Comparison of ENCODE assay signal across 8 cellular contexts in genomic region chr7:152435384-152436278, GRCh38. TPM values are rescaled to one million over a fixed set of nuclear protein-coding genes. Genes with fewer than 3 reads are reported as not detected.
DNase-seq lines count a peak whose midpoint lies in the region; ATAC-seq and TF ChIP-seq lines count a peak whose summit lies in the region.

Gene KMT2C (minus strand): TSS chr7:152436003. CDS start chr7:152435786, 217 bp downstream.

- POLR2A ChIA-PET in IMR-90 (lab: Charles Lee; ENCODE audit: unreplicated experiment) = no interaction called here

- H2AK9ac ChIP-seq in IMR-90 (replicated peaks; ENCODE audit: low read depth, low read length, poor library complexity) = peak within 1 kb of the TSS; percentile 42

- peak within 1 kb of the TSS; percentile 42 for H3K56ac ChIP-seq in IMR-90 (ENCODE audit: extremely low read depth, insufficient read depth, low read length)

- intact Hi-C loops in IMR-90 (cut with micrococcal nuclease) = loop anchor here (1.0 to 10.0 kb wide), 4 partner anchors 29 to 271 kb away; partner anchors contain the start of gene XRCC2
- intact Hi-C loops in mammary epithelial cell (cut with micrococcal nuclease) = loop anchor here (1.0 to 10.0 kb wide), 3 partner anchors 28 to 269 kb away; partner anchors contain the start of gene XRCC2
- intact Hi-C loops in spleen (cut with DNase I; ENCODE audit: low total_unique reads) = no loop called here

- ATAC-seq in IMR-90 (ENCODE audit: low read depth) = peak; percentile 42

- H3K9me3 ChIP-seq in IMR-90 (ENCODE audit: control insufficient read depth, insufficient read depth, low read length) (no peaks in the 10 kb centered on the region), mammary epithelial cell (replicated peaks; ENCODE audit: insufficient read depth, low read length) (no peaks in the 10 kb centered on the region), spleen (no peaks in the 10 kb centered on the region)

- 0 out of 2 replicates have a peak within 1 kb of the TSS, but pooled peaks have one; percentile 11 for H3K14ac ChIP-seq in IMR-90 (replicated peaks; ENCODE audit: low read depth, low read length)

- H3K79me1 ChIP-seq in IMR-90 (ENCODE audit: low read depth in 1 of 2, low read length in 2 of 2) = no peaks in the 10 kb centered on the region; a peak in 1 of 4 replicates

- H3K18ac ChIP-seq in IMR-90 (ENCODE audit: low read depth, low read length) = no peak within 1 kb of the TSS

- TF ChIP-seq CTCF in AG09309 (IDR thresholded peaks at IDR 0.05; ENCODE audit: control insufficient read depth, insufficient read depth, low read depth, low read length, missing control alignments) = no peak
- no peak for TF ChIP-seq CTCF in IMR-90 (conservative IDR thresholded peaks at IDR 0.05; ENCODE audit: low read depth, low read length)
- TF ChIP-seq CTCF in VCaP (conservative IDR thresholded peaks at IDR 0.05) = no peak
- no peak for TF ChIP-seq CTCF in mammary epithelial cell (conservative IDR thresholded peaks at IDR 0.05 in 1 of 2, IDR thresholded peaks at IDR 0.05 in 1 of 2; ENCODE audit: extremely low read depth in 1 of 2, insufficient read depth in 1 of 2, low read depth in 1 of 2, low read length in 2 of 2)
- TF ChIP-seq CTCF in spleen (IDR thresholded peaks at IDR 0.05 in 8 of 11, conservative IDR thresholded peaks at IDR 0.05 in 3 of 11) = no peak

- in situ Hi-C loops in IMR-90 (cut with MboI; ENCODE audit: low sequenced_read_pairs) (no loop called here), mammary epithelial cell (cut with MboI; ENCODE audit: low sequenced_read_pairs in 2 of 2) (no loop called here)

- peak within 1 kb of the TSS; percentile 72 for H3K4me2 ChIP-seq in IMR-90 (ENCODE audit: low read depth, low read length)
- H3K4me2 ChIP-seq in mammary epithelial cell (ENCODE audit: insufficient read depth, low read depth, low read length) = peak within 1 kb of the TSS; percentile 90

- CTCF ChIA-PET in IMR-90 (lab: Yijun Ruan, JAX) (no interaction called here), mammary epithelial cell (lab: Charles Lee; ENCODE audit: low non-redundant PET) (no interaction called here)

- BruUV-seq in IMR-90 (replicated peaks; lab: Mats Ljungman, UMichigan) (no TSS peak), mammary epithelial cell (replicated peaks; lab: Mats Ljungman, UMichigan) (no TSS peak)

- no peak within 1 kb of the TSS for H2AK5ac ChIP-seq in IMR-90 (ENCODE audit: low read depth, low read length)

- H3K36me3 ChIP-seq in IMR-90 (ENCODE audit: control insufficient read depth, insufficient read depth, low read length) (no peaks in the 10 kb centered on the region), mammary epithelial cell (ENCODE audit: insufficient read depth, low read length) (no peaks in the 10 kb centered on the region), spleen (no peaks in the 10 kb centered on the region)

- H3K27ac ChIP-seq in IMR-90 (ENCODE audit: insufficient read depth, low read length) (peak within 1 kb of the TSS; percentile 75), VCaP (peak within 1 kb of the TSS; percentile 87), mammary epithelial cell (ENCODE audit: insufficient read depth, low read depth, low read length) (peak within 1 kb of the TSS; percentile 74), spleen (peak within 1 kb of the TSS; percentile 96 to 100 (median 98))

- H4K8ac ChIP-seq in IMR-90 (ENCODE audit: low read depth in 2 of 2, low read length in 2 of 2) = peak within 1 kb of the TSS; percentile 53 to 54; a peak in 1 of 4 replicates

- TF ChIP-seq RAD21 in IMR-90 (IDR thresholded peaks at IDR 0.05; ENCODE audit: low read length) = no peak

- H3K4me3 ChIP-seq in AG09309 (ENCODE audit: control insufficient read depth, low read depth, low read length) (peak within 1 kb of the TSS; percentile 69), IMR-90 (ENCODE audit: insufficient read depth, low read depth, low read length) (peak within 1 kb of the TSS; percentile 71), mammary epithelial cell (replicated peaks in 1 of 3; ENCODE audit: insufficient read depth in 1 of 3, low read depth in 2 of 3, low read length in 3 of 3) (peak within 1 kb of the TSS; percentile 70 to 89 (median 71)), spleen (peak within 1 kb of the TSS; percentile 63 to 90 (median 74))

- H4K91ac ChIP-seq in IMR-90 (ENCODE audit: insufficient read depth, low read depth, low read length) = no peak within 1 kb of the TSS; the same call in 1 of the 2 replicates

- TF ChIP-seq POLR2A in IMR-90 (IDR thresholded peaks at IDR 0.05; ENCODE audit: low read depth, low read length) (0 out of 2 replicates have a peak, but pooled peaks have one; percentile 42), spleen (IDR thresholded peaks at IDR 0.05) (peak in 1 of 3 donors; percentile 64)

- peaks cover 48% of the 10 kb centered on the region for H3K79me2 ChIP-seq in mammary epithelial cell (ENCODE audit: insufficient read depth, low read length)

- peak within 1 kb of the TSS; percentile 76 for H2BK5ac ChIP-seq in IMR-90 (ENCODE audit: low read depth, low read length, poor library complexity, severe bottlenecking)

- H3K9me1 ChIP-seq in IMR-90 (ENCODE audit: insufficient read depth, low read length) = no peaks in the 10 kb centered on the region; the same call in 1 of the 2 replicates

- H2BK120ac ChIP-seq in IMR-90 (ENCODE audit: low read depth, low read length) = peak within 1 kb of the TSS; percentile 22; the same call in 1 of the 2 replicates

- no peak within 1 kb of the TSS for H3K23ac ChIP-seq in IMR-90 (ENCODE audit: low read depth, low read length)

- H2AFZ ChIP-seq in IMR-90 (replicated peaks; ENCODE audit: low read length, poor library complexity) (peak within 1 kb of the TSS; percentile 87), mammary epithelial cell (ENCODE audit: low read depth, low read length) (peak within 1 kb of the TSS; percentile 96)

- H3K9ac ChIP-seq in IMR-90 (ENCODE audit: low read depth, low read length) = peak within 1 kb of the TSS; percentile 83
- peak within 1 kb of the TSS; percentile 82 for H3K9ac ChIP-seq in mammary epithelial cell (ENCODE audit: insufficient read depth, low read length)

- dilution Hi-C loops in IMR-90 (cut with HindIII; ENCODE audit: low sequenced_read_pairs, unreplicated experiment) = no loop called here
- dilution Hi-C loops in mammary epithelial cell (cut with HindIII; ENCODE audit: low sequenced_read_pairs) = no loop called here

- no peak within 1 kb of the TSS for H2BK20ac ChIP-seq in IMR-90 (ENCODE audit: low read depth, low read length)

- no peak for DNase-seq in AG09309 (ENCODE audit: low read depth)
- peak; percentile 52 for DNase-seq in GM19238 (ENCODE audit: insufficient read length, low spot score)
- peak; percentile 43 for DNase-seq in IMR-90
- peak; percentile 49 for DNase-seq in mammary epithelial cell
- peak; percentile 46 for DNase-seq in iris pigment epithelial cell (ENCODE audit: low read depth)
- peak; percentile 92 for DNase-seq in spleen
- DNase-seq in dedifferentiated amniotic fluid mesenchymal stem cell (ENCODE audit: extremely low spot score) = no peak

- H4K5ac ChIP-seq in IMR-90 (ENCODE audit: low read depth, low read length) = no peak within 1 kb of the TSS

- 0% methylated on average over 26 of the region's 136 CpGs; no CpG with 5 or more reads in 1 of the 2 experiments for WGBS in IMR-90 (ENCODE audit: extremely low coverage in 2 of 2, insufficient read length in 1 of 2), 2 experiments
- 7% methylated on average over 3 of the region's 136 CpGs for WGBS in mammary epithelial cell (ENCODE audit: low coverage, missing lambda C conversion rate)
- WGBS in spleen, 5 donors = 0 to 2% (median 1%) methylated on average over 24 to 131 of the region's 136 CpGs

- peak within 1 kb of the TSS; percentile 57; the same call in 1 of the 3 replicates for H2BK15ac ChIP-seq in IMR-90 (ENCODE audit: low read depth, low read length)

- H3K4ac ChIP-seq in IMR-90 (ENCODE audit: low read depth, low read length) = peak within 1 kb of the TSS; percentile 43

- peaks cover 23% of the 10 kb centered on the region for H4K20me1 ChIP-seq in IMR-90 (ENCODE audit: insufficient read depth, low read length)
- H4K20me1 ChIP-seq in mammary epithelial cell (ENCODE audit: insufficient read depth, low read length) = no peaks in the 10 kb centered on the region

- H3K27me3 ChIP-seq in IMR-90 (ENCODE audit: control insufficient read depth, insufficient read depth, low read length) = no peaks in the 10 kb centered on the region
- H3K27me3 ChIP-seq in mammary epithelial cell (ENCODE audit: insufficient read depth, low read length) = no peaks in the 10 kb centered on the region
- no peaks in the 10 kb centered on the region for H3K27me3 ChIP-seq in spleen (replicated peaks in 1 of 7)

- H3K4me1 ChIP-seq in IMR-90 (ENCODE audit: control insufficient read depth, insufficient read depth, low read length) = 0 out of 2 replicates have a peak, but pooled peaks cover 2% of the 10 kb centered on the region
- peaks cover 2% of the 10 kb centered on the region for H3K4me1 ChIP-seq in mammary epithelial cell (ENCODE audit: insufficient read depth, low read length)
- H3K4me1 ChIP-seq in spleen = peaks cover 15 to 48% (median 33%) of the 10 kb centered on the region in 6 donors

TF ChIP-seq in IMR-90, 13 proteins besides CTCF, POLR2A, EP300 and RAD21:
- TF ChIP-seq ELK1 (IDR thresholded peaks at IDR 0.05; ENCODE audit: borderline replicate concordance, low read depth, low read length) (no peak), SMC3 (IDR thresholded peaks at IDR 0.05; ENCODE audit: low read depth, low read length) (no peak), MXI1 (IDR thresholded peaks at IDR 0.05; ENCODE audit: borderline replicate concordance, low read depth, low read length) (peak; percentile 46; the same call in 1 of the 2 replicates), MAZ (IDR thresholded peaks at IDR 0.05; ENCODE audit: borderline replicate concordance, low read depth, low read length) (peak; percentile 48; the same call in 1 of the 2 replicates)

RNA-seq across cellular contexts. Expression of gene KMT2C, which starts in this region (rescaled TPM):
- total RNA-seq in IMR-90 (2012; rRNA removed) (23.3 and 24.4 TPM in 2 replicates), mammary epithelial cell (10 to 100 TPM; 38.0 to 40.4 TPM), spleen (100 to 1,000 TPM in 6 of 7 donors, 10 to 100 TPM in 1; 95.3 to 147 (median 108) TPM)
- polyA plus RNA-seq in IMR-90 (2012; rRNA removed) (7.3 and 8.0 TPM in 2 replicates), mammary epithelial cell (7.2 TPM), spleen (10 to 100 TPM in 1 of 3 donors, 1 to 10 TPM in 2; 5.3 to 10.4 (median 7.0) TPM)
- polyA plus RNA-seq in IMR-90 (2012; cell fraction: cytosol; rRNA removed) = 2.7 and 3.6 TPM in 2 replicates
- polyA plus RNA-seq in IMR-90 (2012; cell fraction: nucleus; rRNA removed; ENCODE audit: low replicate concordance) = 6.6 and 24.9 TPM in 2 replicates
- 122 TPM for polyA minus RNA-seq in mammary epithelial cell

Comparison
In these comparisons a context has a peak if more than half of its experiments do, and no peak if none do; other contexts are left out.
1. DNase-seq: peak in GM19238 (single experiment), IMR-90 (single experiment), mammary epithelial cell (single experiment), iris pigment epithelial cell (single experiment) and spleen (single experiment); none in AG09309 (single experiment) and dedifferentiated amniotic fluid mesenchymal stem cell (single experiment).
2. Peak in every context shown above with its lines, with median percentiles within 50 percentile points of each other: H3K4me3 ChIP-seq and H3K27ac ChIP-seq.